12 cellular contexts compared by ENCODE assay signal in the genomic region with DNA sequence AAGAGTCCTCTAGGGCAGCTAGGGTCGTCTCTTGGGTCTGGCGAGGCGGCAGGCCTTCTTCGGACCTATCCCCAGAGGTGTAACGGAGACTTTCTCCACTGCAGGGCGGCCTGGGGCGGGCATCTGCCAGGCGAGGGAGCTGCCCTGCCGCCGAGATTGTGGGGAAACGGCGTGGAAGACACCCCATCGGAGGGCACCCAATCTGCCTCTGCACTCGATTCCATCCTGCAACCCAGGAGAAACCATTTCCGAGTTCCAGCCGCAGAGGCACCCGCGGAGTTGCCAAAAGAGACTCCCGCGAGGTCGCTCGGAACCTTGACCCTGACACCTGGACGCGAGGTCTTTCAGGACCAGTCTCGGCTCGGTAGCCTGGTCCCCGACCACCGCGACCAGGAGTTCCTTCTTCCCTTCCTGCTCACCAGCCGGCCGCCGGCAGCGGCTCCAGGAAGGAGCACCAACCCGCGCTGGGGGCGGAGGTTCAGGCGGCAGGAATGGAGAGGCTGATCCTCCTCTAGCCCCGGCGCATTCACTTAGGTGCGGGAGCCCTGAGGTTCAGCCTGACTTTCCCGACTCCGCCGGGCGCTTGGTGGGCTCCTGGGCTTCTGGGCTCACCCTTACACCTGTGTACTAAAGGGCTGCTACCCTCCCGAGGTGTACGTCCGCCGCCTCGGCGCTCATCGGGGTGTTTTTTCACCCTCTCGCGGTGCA. TPM values are rescaled to one million over a fixed set of nuclear protein-coding genes. Genes with fewer than 3 reads are reported as not detected.
DNase-seq lines count a peak whose midpoint lies in the region; ATAC-seq and TF ChIP-seq lines count a peak whose summit lies in the region.
"Had no signal": no experiment of that assay in that cellular context is flagged by ENCODE, and none has a peak within 500 bp of the region (broad histone marks: within the 10 kb centered on the region; RNA-seq: fewer than 3 reads in every experiment).

No MANE protein-coding gene starts in this region.

- 1 to 2% methylated on average over 39 to 53 of the region's 53 CpGs for WGBS in mesodermal cell (ENCODE audit: insufficient coverage in 2 of 2), 2 experiments
- 6 to 11% methylated on average over 53 of the region's 53 CpGs for WGBS in aorta, 2 donors

- H3K4me1 ChIP-seq in breast epithelium (no peaks in the 10 kb centered on the region), mesodermal cell (ENCODE audit: control insufficient read depth, insufficient read depth, low read length, poor library complexity, severe bottlenecking) (peaks cover 5% of the 10 kb centered on the region), aorta (ENCODE audit: control insufficient read depth in 1 of 2, insufficient read depth in 2 of 2, low read length in 2 of 2) (no peaks in the 10 kb centered on the region)

- H3K27me3 ChIP-seq in breast epithelium (peaks cover 0 to 64% of the 10 kb centered on the region in 2 donors), aorta (ENCODE audit: control insufficient read depth in 1 of 2, insufficient read depth in 2 of 2, low read length in 1 of 2) (no peaks in the 10 kb centered on the region)

- H3K27ac ChIP-seq in breast epithelium (no peak overlapping the region), mesodermal cell (ENCODE audit: low read depth, low read length, severe bottlenecking) (no peak overlapping the region), aorta (ENCODE audit: low read depth in 1 of 2, low read length in 2 of 2) (no peak overlapping the region)

- no peak overlapping the region for H3K27ac Mint-ChIP-seq in MCF 10A (ENCODE audit: low read depth, unreplicated experiment)
- H3K27ac Mint-ChIP-seq in effector memory CD8-positive, alpha-beta T cell = no peak overlapping the region

- BruUV-seq in MCF 10A (replicated peaks; lab: Mats Ljungman, UMichigan) = no TSS peak

- no peaks in the 10 kb centered on the region for H3K9me3 Mint-ChIP-seq in MCF 10A (ENCODE audit: unreplicated experiment)
- H3K9me3 Mint-ChIP-seq in effector memory CD8-positive, alpha-beta T cell = no peaks in the 10 kb centered on the region

- CTCF ChIA-PET in MCF 10A (lab: Yijun Ruan, JAX) = no interaction called here

- no peak for DNase-seq in breast epithelium (ENCODE audit: low spot score in 2 of 2)
- no peak for DNase-seq in MCF 10A (ENCODE audit: unreplicated experiment)
- no peak for DNase-seq in effector memory CD8-positive, alpha-beta T cell
- no peak for DNase-seq in aorta
- DNase-seq in stimulated activated CD4-positive, alpha-beta T cell treated with anti-CD3 and anti-CD28 coated beads, Interleukin-12 subunit alpha, Interleukin-12 subunit beta, amount 100 ng/mL, for 4 hours = no peak
- DNase-seq: NCI-H774; stimulated activated CD4-positive, alpha-beta T cell treated with anti-CD3 and anti-CD28 coated beads, Interleukin-4, amount 100 ng/mL, for 1 hour had no signal

- intact Hi-C loops in breast epithelium (cut with DNase I; ENCODE audit: low total_unique reads) (no loop called here), MCF 10A (cut with micrococcal nuclease) (no loop called here), aorta (cut with DNase I) (no loop called here)

- H3K9me3 ChIP-seq in breast epithelium = no peaks in the 10 kb centered on the region
- H3K9me3 ChIP-seq in mesodermal cell (ENCODE audit: control insufficient read depth, low read length) = no peaks in the 10 kb centered on the region
- H3K9me3 ChIP-seq in aorta (ENCODE audit: control insufficient read depth, low read length) = no peaks in the 10 kb centered on the region

- TF ChIP-seq POLR2A in breast epithelium (IDR thresholded peaks at IDR 0.05) = no peak

- no peak for TF ChIP-seq CTCF in breast epithelium (IDR thresholded peaks at IDR 0.05)
- TF ChIP-seq CTCF in MCF 10A (IDR thresholded peaks at IDR 0.05; ENCODE audit: unreplicated experiment) = no peak

- POLR2A ChIA-PET in MCF 10A (lab: Yijun Ruan, JAX) = interaction anchor here (1.2 kb wide), 1 partner anchor 8 kb away, joined by 3 read pairs; a partner anchor contains a TSS

- H3K27me3 Mint-ChIP-seq in MCF 10A (ENCODE audit: insufficient read depth, unreplicated experiment) = peaks cover 37% of the 10 kb centered on the region
- peaks cover 82 to 100% of the 10 kb centered on the region in 2 donors for H3K27me3 Mint-ChIP-seq in effector memory CD8-positive, alpha-beta T cell

- no peaks in the 10 kb centered on the region for H3K36me3 ChIP-seq in breast epithelium
- H3K36me3 ChIP-seq in mesodermal cell (ENCODE audit: control insufficient read depth, insufficient read depth, low read length) = no peaks in the 10 kb centered on the region
- peaks cover 0 to 2% of the 10 kb centered on the region in 2 donors for H3K36me3 ChIP-seq in aorta (ENCODE audit: control insufficient read depth in 1 of 2, insufficient read depth in 2 of 2, low read length in 1 of 2)

- ATAC-seq in effector memory CD8-positive, alpha-beta T cell (replicated peaks) = no peak
- ATAC-seq in aorta (ENCODE audit: low FRiP score) (peak; percentile 34), HG02588 (IDR thresholded peaks at IDR 0.05; ENCODE audit: unreplicated experiment) (no peak), GM18870 (IDR thresholded peaks at IDR 0.05; ENCODE audit: unreplicated experiment) (no peak)

- peak overlapping the region; percentile 22 to 44 (median 27) for H3K4me3 ChIP-seq in breast epithelium
- peak overlapping the region; percentile 25 for H3K4me3 ChIP-seq in mesodermal cell (ENCODE audit: extremely low read depth, insufficient read depth, low read length, poor library complexity, severe bottlenecking)
- H3K4me3 ChIP-seq in aorta (ENCODE audit: low read length in 2 of 2) = peak overlapping the region in 1 of 2 donors; percentile 12

- no peaks in the 10 kb centered on the region for H3K36me3 Mint-ChIP-seq in MCF 10A (ENCODE audit: insufficient read depth, unreplicated experiment)
- no peaks in the 10 kb centered on the region for H3K36me3 Mint-ChIP-seq in effector memory CD8-positive, alpha-beta T cell (ENCODE audit: insufficient read depth)

- no peaks in the 10 kb centered on the region for H3K4me1 Mint-ChIP-seq in MCF 10A (ENCODE audit: insufficient read depth, unreplicated experiment)
- peaks cover 13 to 19% of the 10 kb centered on the region in 2 donors for H3K4me1 Mint-ChIP-seq in effector memory CD8-positive, alpha-beta T cell (ENCODE audit: low read depth in 2 of 2)

- H3K4me3 Mint-ChIP-seq in MCF 10A (ENCODE audit: unreplicated experiment) = no peak overlapping the region
- peak overlapping the region; percentile 49 to 58 for H3K4me3 Mint-ChIP-seq in effector memory CD8-positive, alpha-beta T cell

RNA-seq across cellular contexts. Expression of a gene that starts 8.2 kb away (rescaled TPM):
- total RNA-seq in breast epithelium (1 to 10 TPM in 2 of 3 donors, under 1 TPM in 1; 0.98 to 3.5 (median 1.5) TPM), MCF 10A (2022) (0.96 and 1.2 TPM in 2 replicates), aorta (1 to 10 TPM; 1.7 to 6.0 TPM)
- 0.33 TPM for polyA plus RNA-seq in mesodermal cell (2013, experiment 1 of 2)
- polyA plus RNA-seq in mesodermal cell (2013, experiment 2 of 2) = 0.20 TPM
- 1 to 10 TPM; 1.8 to 3.4 TPM for polyA plus RNA-seq in aorta
- total RNA-seq: activated CD8-positive, alpha-beta memory T cell treated with anti-CD3 and anti-CD28 coated beads for 36 hours had no signal

RNA-seq across cellular contexts. Expression of a gene that starts 59.6 kb away (rescaled TPM):
- total RNA-seq in breast epithelium (not detected), MCF 10A (2022) (not detected in 2 replicates), aorta (not detected)
- polyA plus RNA-seq in mesodermal cell (2013, experiment 1 of 2) = not detected
- not detected for polyA plus RNA-seq in mesodermal cell (2013, experiment 2 of 2)
- polyA plus RNA-seq in aorta = not detected
- polyA plus RNA-seq: BJ had no signal
